ENCODE assay signal across 9 cellular contexts in the genomic region with DNA sequence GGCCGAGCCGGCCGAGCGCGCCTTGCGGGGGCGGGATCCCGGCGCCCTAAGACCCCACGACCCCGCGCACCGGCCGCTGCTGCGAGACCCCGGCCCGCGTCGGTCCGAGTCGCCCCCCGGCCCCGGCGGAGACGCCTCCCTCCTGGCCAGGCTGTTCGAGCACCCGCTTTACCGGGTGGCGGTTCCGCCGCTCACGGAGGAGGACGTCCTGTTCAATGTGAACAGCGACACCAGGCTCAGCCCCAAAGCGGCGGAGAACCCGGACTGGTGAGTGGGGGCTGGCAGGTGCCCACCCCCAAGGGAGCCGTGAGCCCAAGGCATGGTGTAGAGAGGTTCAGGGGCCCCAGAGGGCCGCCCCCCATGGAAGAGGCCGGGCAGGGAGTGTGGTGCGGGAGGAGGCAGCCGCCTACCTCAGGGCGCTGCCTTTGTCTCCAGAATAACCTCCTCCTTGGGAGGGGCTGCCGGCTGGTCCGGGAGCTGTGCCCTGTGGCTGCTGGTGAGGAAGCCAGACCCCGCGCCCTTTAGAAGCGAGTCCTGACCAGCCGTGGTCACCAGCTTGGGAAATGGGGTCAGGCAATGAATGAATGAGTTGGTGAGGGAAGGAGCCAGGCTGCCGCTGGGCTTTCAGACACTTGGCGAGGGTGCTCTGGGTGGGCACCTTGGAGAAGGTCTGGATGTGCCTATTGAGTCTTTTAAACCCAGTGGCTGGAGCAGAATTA. TPM values are rescaled to one million over a fixed set of nuclear protein-coding genes. Genes with fewer than 3 reads are reported as not detected.
A peak's percentile ranks its signal among the peaks of the same experiment; 100 is the strongest.
DNase-seq lines count a peak whose midpoint lies in the region; ATAC-seq and TF ChIP-seq lines count a peak whose summit lies in the region.
"Had no signal": no experiment of that assay in that cellular context is flagged by ENCODE, and none has a peak within 500 bp of the region (broad histone marks: within the 10 kb centered on the region; RNA-seq: fewer than 3 reads in every experiment).

No MANE protein-coding gene starts in this region.

- H2AFZ ChIP-seq in ACC112 (ENCODE audit: low read length, unreplicated experiment), result no peak overlapping the region

- H3K9ac ChIP-seq in endocrine pancreas (ENCODE audit: control insufficient read depth, insufficient read depth, low read length), result peak overlapping the region; percentile 51

- peaks cover 0 to 2% (median 0%) of the 10 kb centered on the region in 7 donors for H3K9me3 Mint-ChIP-seq in naive B cell

- no peaks in the 10 kb centered on the region for H3K36me3 Mint-ChIP-seq in naive B cell

- POLR2A ChIA-PET in HEK293 (lab: Yijun Ruan, JAX), result no interaction called here

- no peak overlapping the region for H3K27ac Mint-ChIP-seq in naive B cell

- no peaks in the 10 kb centered on the region for H3K27me3 ChIP-seq in ACC112 (ENCODE audit: insufficient read depth, low read length)
- H3K27me3 ChIP-seq in endocrine pancreas (ENCODE audit: control insufficient read depth, insufficient read depth, low read length), result no peaks in the 10 kb centered on the region

- peak; percentile 31; the same call in 1 of the 2 replicates for TF ChIP-seq CTCF in HEK293 (tag by site-specific recombination; IDR thresholded peaks at IDR 0.05)

- DNase-seq in naive B cell (no peak), DMS153 treated with DMSO at 0.1 percent for 48 hours (lab: John Stamatoyannopoulos, UW; ENCODE audit: unreplicated experiment) (no peak)
- DNase-seq: MM.1S had no signal

- peaks cover 17% of the 10 kb centered on the region for H3K4me1 ChIP-seq in ACC112 (ENCODE audit: control insufficient read depth, insufficient read depth, low read length, unreplicated experiment)
- peaks cover 6% of the 10 kb centered on the region; the same call in 1 of the 2 replicates for H3K4me1 ChIP-seq in HEK293 (ENCODE audit: control insufficient read depth, insufficient read depth, low read length)
- H3K4me1 ChIP-seq in endocrine pancreas (ENCODE audit: control insufficient read depth, insufficient read depth, low read length), result no peaks in the 10 kb centered on the region

- H3K4me3 Mint-ChIP-seq in naive B cell, result peak overlapping the region in 7 of 8 donors; percentile 5 to 72 (median 49)

- H3K27ac ChIP-seq in ACC112 (ENCODE audit: low read depth, low read length), result peak overlapping the region; percentile 6; the same call in 1 of the 2 replicates
- peak overlapping the region; percentile 64; the same call in 1 of the 2 replicates for H3K27ac ChIP-seq in HEK293 (ENCODE audit: extremely low read depth, low read depth, low read length)

- H3K4me1 Mint-ChIP-seq in naive B cell, result peaks cover 0 to 4% (median 4%) of the 10 kb centered on the region in 3 donors

- H3K36me3 ChIP-seq in ACC112 (ENCODE audit: insufficient read depth, low read length) (peaks cover 30% of the 10 kb centered on the region), HEK293 (ENCODE audit: control insufficient read depth in 2 of 2, insufficient read depth in 1 of 2, low read length in 2 of 2) (peaks cover 0 to 42% of the 10 kb centered on the region in 2 experiments; a peak in 2 of 3 replicates), endocrine pancreas (ENCODE audit: control insufficient read depth, insufficient read depth, low read length) (no peaks in the 10 kb centered on the region)

- peaks cover 33 to 67% (median 64%) of the 10 kb centered on the region in 3 donors for H3K27me3 Mint-ChIP-seq in naive B cell

- H3K79me2 ChIP-seq in ACC112 (ENCODE audit: control insufficient read depth, insufficient read depth, low read length, unreplicated experiment), result peaks cover 45% of the 10 kb centered on the region

- CTCF ChIA-PET in HEK293 (lab: Yijun Ruan, JAX), result no interaction called here

- peak overlapping the region; percentile 90 for H3K4me3 ChIP-seq in ACC112 (ENCODE audit: low read depth, low read length)
- peak overlapping the region; percentile 36 for H3K4me3 ChIP-seq in HEK293 (ENCODE audit: low read depth, low read length)
- no peak overlapping the region for H3K4me3 ChIP-seq in endocrine pancreas (ENCODE audit: control insufficient read depth, insufficient read depth, low read length)

- no peaks in the 10 kb centered on the region for H3K9me3 ChIP-seq in HEK293 (ENCODE audit: control insufficient read depth, insufficient read depth, low read depth, low read length)
- H3K9me3 ChIP-seq in endocrine pancreas (ENCODE audit: control insufficient read depth, low read length), result no peaks in the 10 kb centered on the region

- ATAC-seq in naive B cell (ENCODE audit: low read depth in 2 of 2) (no peak), GM21528 (IDR thresholded peaks at IDR 0.05; ENCODE audit: low FRiP score, unreplicated experiment) (no peak), HG02973 (IDR thresholded peaks at IDR 0.05; ENCODE audit: unreplicated experiment) (no peak), HG02852 (IDR thresholded peaks at IDR 0.05; ENCODE audit: unreplicated experiment) (no peak)

TF ChIP-seq in HEK293, 187 proteins besides CTCF, POLR2A, EP300 and RAD21 (continues in another document):
- TF ChIP-seq ZNF558 (tag by site-specific recombination; IDR thresholded peaks at IDR 0.05), result no peak
- TF ChIP-seq PBX3 (CRISPR knock-in tag; IDR thresholded peaks at IDR 0.05), result no peak
- no peak for TF ChIP-seq ZNF155 (tag by site-specific recombination; IDR thresholded peaks at IDR 0.05)
- TF ChIP-seq ZNF571 (tag by site-specific recombination; IDR thresholded peaks at IDR 0.05), result no peak
- TF ChIP-seq ZNF48 (tag by site-specific recombination; IDR thresholded peaks at IDR 0.05), result no peak
- peak; percentile 37; the same call in 1 of the 2 replicates for TF ChIP-seq GLIS1 (tag by site-specific recombination; IDR thresholded peaks at IDR 0.05)
- TF ChIP-seq ZNF23 (tag by site-specific recombination; IDR thresholded peaks at IDR 0.05; ENCODE audit: borderline replicate concordance), result no peak
- no peak for TF ChIP-seq ZNF501 (tag by site-specific recombination; IDR thresholded peaks at IDR 0.05)
- TF ChIP-seq ZEB2 (tag by site-specific recombination; IDR thresholded peaks at IDR 0.05), result 0 out of 2 replicates have a peak, but pooled peaks have one; percentile 14
- TF ChIP-seq ZFP37 (tag by site-specific recombination; IDR thresholded peaks at IDR 0.05), result no peak
- no peak for TF ChIP-seq ZNF747 (tag by site-specific recombination; IDR thresholded peaks at IDR 0.05)
- no peak for TF ChIP-seq ZNF423 (tag by site-specific recombination; IDR thresholded peaks at IDR 0.05)
- TF ChIP-seq, protein P1, sequence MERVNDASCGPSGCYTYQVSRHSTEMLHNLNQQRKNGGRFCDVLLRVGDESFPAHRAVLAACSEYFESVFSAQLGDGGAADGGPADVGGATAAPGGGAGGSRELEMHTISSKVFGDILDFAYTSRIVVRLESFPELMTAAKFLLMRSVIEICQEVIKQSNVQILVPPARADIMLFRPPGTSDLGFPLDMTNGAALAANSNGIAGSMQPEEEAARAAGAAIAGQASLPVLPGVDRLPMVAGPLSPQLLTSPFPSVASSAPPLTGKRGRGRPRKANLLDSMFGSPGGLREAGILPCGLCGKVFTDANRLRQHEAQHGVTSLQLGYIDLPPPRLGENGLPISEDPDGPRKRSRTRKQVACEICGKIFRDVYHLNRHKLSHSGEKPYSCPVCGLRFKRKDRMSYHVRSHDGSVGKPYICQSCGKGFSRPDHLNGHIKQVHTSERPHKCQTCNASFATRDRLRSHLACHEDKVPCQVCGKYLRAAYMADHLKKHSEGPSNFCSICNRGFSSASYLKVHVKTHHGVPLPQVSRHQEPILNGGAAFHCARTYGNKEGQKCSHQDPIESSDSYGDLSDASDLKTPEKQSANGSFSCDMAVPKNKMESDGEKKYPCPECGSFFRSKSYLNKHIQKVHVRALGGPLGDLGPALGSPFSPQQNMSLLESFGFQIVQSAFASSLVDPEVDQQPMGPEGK (tag by site-specific recombination; IDR thresholded peaks at IDR 0.05), result peak; percentile 72
- no peak for TF ChIP-seq HOXD13 (CRISPR knock-in tag; IDR thresholded peaks at IDR 0.05; ENCODE audit: borderline replicate concordance)
- TF ChIP-seq SCRT1 (tag by site-specific recombination; IDR thresholded peaks at IDR 0.05; ENCODE audit: borderline replicate concordance), result no peak
- 0 out of 2 replicates have a peak, but pooled peaks have one; percentile 27 for TF ChIP-seq OSR2 (tag by site-specific recombination; IDR thresholded peaks at IDR 0.05)
- TF ChIP-seq ZNF555 (tag by site-specific recombination; conservative IDR thresholded peaks at IDR 0.05), result no peak
- TF ChIP-seq ZNF148 (tag by site-specific recombination; IDR thresholded peaks at IDR 0.05; ENCODE audit: borderline replicate concordance), result no peak
- no peak for TF ChIP-seq ZNF37A (tag by site-specific recombination; IDR thresholded peaks at IDR 0.05)
- TF ChIP-seq ZNF433 (tag by site-specific recombination; IDR thresholded peaks at IDR 0.05; ENCODE audit: low read depth), result no peak
- no peak for TF ChIP-seq GFI1B (tag by site-specific recombination; IDR thresholded peaks at IDR 0.05)

RNA-seq across cellular contexts. Expression of gene FAM20C, which starts 1.3 kb away (rescaled TPM):
- polyA plus RNA-seq in naive B cell (ENCODE audit: low read depth in 6 of 6), result under 1 TPM in 1 of 6 donors, not detected in 5; 0.18 TPM
